In genomic region chr16:87874639-87875472, GRCh38 we compare ENCODE assay signal across 2 cellular contexts.
TF ChIP-seq lines count a peak whose summit lies in the region.

No MANE protein-coding gene starts in this region.

TF ChIP-seq in HCT116, 20 proteins besides CTCF, POLR2A, EP300 and RAD21:
- TF ChIP-seq ZFX (IDR thresholded peaks at IDR 0.05), result no peak
- TF ChIP-seq EGR1 (IDR thresholded peaks at IDR 0.05; ENCODE audit: low read depth), result peak; percentile 66

TF ChIP-seq in H1, 55 proteins besides CTCF, POLR2A, EP300 and RAD21:
- no peak for TF ChIP-seq CHD2 (IDR thresholded peaks at IDR 0.05; ENCODE audit: low read length)
- TF ChIP-seq JUND (IDR thresholded peaks at IDR 0.05; ENCODE audit: low read length), result peak; percentile 55; the same call in 1 of the 2 replicates
- TF ChIP-seq MAX (IDR thresholded peaks at IDR 0.05), result 0 out of 2 replicates have a peak, but pooled peaks have one; percentile 15
- no peak for TF ChIP-seq JUN (IDR thresholded peaks at IDR 0.05; ENCODE audit: low read depth, low read length)
- TF ChIP-seq TAF1 (IDR thresholded peaks at IDR 0.05; ENCODE audit: low read depth, low read length), result 0 out of 2 replicates have a peak, but pooled peaks have one; percentile 16
- peak; percentile 35; the same call in 1 of the 2 replicates for TF ChIP-seq RBBP5 (IDR thresholded peaks at IDR 0.05; ENCODE audit: borderline replicate concordance, low read depth, low read length)
- TF ChIP-seq HDAC6 (IDR thresholded peaks at IDR 0.05; ENCODE audit: low read depth, low read length), result no peak
- TF ChIP-seq NANOG (IDR thresholded peaks at IDR 0.05; ENCODE audit: insufficient read depth, low read depth, low read length, poor library complexity, severe bottlenecking), result no peak
- TF ChIP-seq ASH2L (IDR thresholded peaks at IDR 0.05; ENCODE audit: low read length), result peak; percentile 38
- no peak for TF ChIP-seq SAP30 (IDR thresholded peaks at IDR 0.05; ENCODE audit: insufficient read depth, insufficient replicate concordance, low read length)
TF ChIP-seq in H1: peak in this region for 5.
